ENCODE assay signal across 22 cellular contexts in the genomic region with DNA sequence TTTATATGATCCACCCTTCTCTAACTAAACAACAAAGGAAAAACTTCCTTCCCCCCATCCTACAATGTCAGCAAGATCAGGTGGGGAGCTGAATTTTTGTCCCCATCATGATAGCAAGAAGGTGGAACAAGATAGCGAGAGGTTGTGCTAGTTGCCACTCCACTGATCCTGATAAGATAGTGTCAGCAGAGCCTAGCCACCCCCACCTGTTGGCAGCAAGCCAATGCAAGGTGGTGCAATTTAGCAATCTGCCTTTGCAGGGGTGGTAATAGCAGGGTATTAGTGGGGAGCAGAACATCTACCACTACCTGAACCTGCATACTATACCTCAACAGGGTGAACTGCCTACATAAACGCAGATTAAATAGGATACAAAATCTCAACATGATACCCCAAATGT.
DNase-seq lines count a peak whose midpoint lies in the region; ATAC-seq, FAIRE-seq and TF ChIP-seq lines count a peak whose summit lies in the region.
"Had no signal": no experiment of that assay in that cellular context is flagged by ENCODE, and none has a peak within 500 bp of the region (broad histone marks: within the 10 kb centered on the region; RNA-seq: fewer than 3 reads in every experiment).

No MANE protein-coding gene starts in this region.

- POLR2A ChIA-PET in HepG2 (lab: Yijun Ruan, JAX): no interaction called here

- no peak overlapping the region for H2BK15ac ChIP-seq in mesendoderm (replicated peaks; ENCODE audit: low read depth)

- WGBS in right lobe of liver (ENCODE audit: insufficient coverage, low coverage, low lambda C conversion rate, missing lambda C conversion rate): 37% methylated on average over 2 of the region's 2 CpGs
- WGBS in HepG2 (ENCODE audit: low lambda C conversion rate): 25% methylated on average over 2 of the region's 2 CpGs
- no CpG with 5 or more reads among the region's 2 CpGs for WGBS in mesendoderm (ENCODE audit: extremely low coverage, insufficient coverage, low lambda C conversion rate)
- WGBS in mammary epithelial cell (ENCODE audit: low coverage, missing lambda C conversion rate): 42% methylated on average over 2 of the region's 2 CpGs

- H3K9ac ChIP-seq in HepG2 (ENCODE audit: insufficient read depth, low read depth, low read length): no peak overlapping the region
- no peak overlapping the region for H3K9ac ChIP-seq in mesendoderm (ENCODE audit: low read length)
- H3K9ac ChIP-seq in mammary epithelial cell (ENCODE audit: insufficient read depth, low read length): no peak overlapping the region
- H3K9ac ChIP-seq: BLaER1 had no signal

- H3K4me1 ChIP-seq in right lobe of liver (no peaks in the 10 kb centered on the region), HepG2 (ENCODE audit: insufficient read depth, low read length) (no peaks in the 10 kb centered on the region), mesendoderm (ENCODE audit: control insufficient read depth, low read depth, low read length) (no peaks in the 10 kb centered on the region), mammary epithelial cell (ENCODE audit: insufficient read depth, low read length) (no peaks in the 10 kb centered on the region)
- H3K4me1 ChIP-seq: BLaER1, Caco-2 had no signal

- TF ChIP-seq RAD21 in HepG2 (CRISPR knock-in tag; IDR thresholded peaks at IDR 0.05): no peak

- H3K18ac ChIP-seq in mesendoderm (ENCODE audit: low read length): no peak overlapping the region

- H3K27ac ChIP-seq in right lobe of liver: no peak overlapping the region
- no peak overlapping the region for H3K27ac ChIP-seq in HepG2 (ENCODE audit: extremely low read length, insufficient read depth, low read length)
- H3K27ac ChIP-seq in mesendoderm (ENCODE audit: low read depth, low read length): no peak overlapping the region
- H3K27ac ChIP-seq in mammary epithelial cell (ENCODE audit: insufficient read depth, low read depth, low read length): no peak overlapping the region
- H3K27ac ChIP-seq: 22Rv1, BLaER1, C4-2B had no signal

- H2BK120ac ChIP-seq in mesendoderm (ENCODE audit: low read depth, low read length): no peak overlapping the region

- H3K36me3 ChIP-seq in right lobe of liver: no peaks in the 10 kb centered on the region
- no peaks in the 10 kb centered on the region for H3K36me3 ChIP-seq in HepG2 (replicated peaks in 1 of 2; ENCODE audit: control insufficient read depth in 1 of 2, insufficient read depth in 2 of 2, low read length in 2 of 2)
- H3K36me3 ChIP-seq in mesendoderm (ENCODE audit: control insufficient read depth, insufficient read depth, low read length): no peaks in the 10 kb centered on the region
- H3K36me3 ChIP-seq in mammary epithelial cell (ENCODE audit: insufficient read depth, low read length): no peaks in the 10 kb centered on the region
- H3K36me3 ChIP-seq: BLaER1 had no signal

- H3K9me3 ChIP-seq in right lobe of liver (no peaks in the 10 kb centered on the region), HepG2 (ENCODE audit: low read length) (no peaks in the 10 kb centered on the region), mammary epithelial cell (replicated peaks; ENCODE audit: insufficient read depth, low read length) (no peaks in the 10 kb centered on the region)
- H3K9me3 ChIP-seq: BLaER1, Caco-2 had no signal

- H4K20me1 ChIP-seq in HepG2 (ENCODE audit: insufficient read depth, low read length): no peaks in the 10 kb centered on the region
- H4K20me1 ChIP-seq in mammary epithelial cell (ENCODE audit: insufficient read depth, low read length): no peaks in the 10 kb centered on the region
- H4K20me1 ChIP-seq: BLaER1 had no signal

- H4K8ac ChIP-seq in mesendoderm (ENCODE audit: low read depth, low read length): no peak overlapping the region

- dilution Hi-C loops in mammary epithelial cell (cut with HindIII; ENCODE audit: low sequenced_read_pairs): no loop called here

- no peak overlapping the region for H2AK5ac ChIP-seq in mesendoderm (ENCODE audit: low read length)

- no peak overlapping the region for H2BK5ac ChIP-seq in mesendoderm (ENCODE audit: low read length)

- BruUV-seq in HepG2 (replicated peaks; lab: Mats Ljungman, UMichigan) (no TSS peak), mammary epithelial cell (replicated peaks; lab: Mats Ljungman, UMichigan) (no TSS peak)

- no peak for TF ChIP-seq POLR2A in right lobe of liver (IDR thresholded peaks at IDR 0.05)
- no peak for TF ChIP-seq POLR2A in HepG2 (IDR thresholded peaks at IDR 0.05; ENCODE audit: insufficient read depth in 1 of 2, low read depth in 2 of 2, low read length in 2 of 2)

- FAIRE-seq in HepG2 (lab: Jason Lieb, UNC): no peak
- FAIRE-seq: A204.1, G401.6, GM12892, H54 had no signal

- DNase-seq in NCI-H1105 treated with DMSO at 0.1 percent for 48 hours (lab: John Stamatoyannopoulos, UW): peak; percentile 15
- no peak for DNase-seq in NCI-H1105 (lab: John Stamatoyannopoulos, UW)
- DNase-seq in right lobe of liver: peak; percentile 47 to 64 (median 61)
- no peak for DNase-seq in HepG2 (ENCODE audit: low spot score)
- peak; percentile 4 for DNase-seq in mesendoderm
- DNase-seq in mammary epithelial cell: no peak
- no peak for DNase-seq in NCI-H526 (lab: John Stamatoyannopoulos, UW)
- DNase-seq: Caco-2; CD4-positive, CD25-positive, alpha-beta regulatory T cell; CD8-positive, alpha-beta T cell; DMS153; DND-41; GOT3; HCEC 1CT had no signal

- TF ChIP-seq EP300 in HepG2 (IDR thresholded peaks at IDR 0.05; ENCODE audit: low read depth in 2 of 2, low read length in 2 of 2): no peak
- no peak for TF ChIP-seq EP300 in HepG2 (CRISPR knock-in tag; IDR thresholded peaks at IDR 0.05; ENCODE audit: borderline replicate concordance)

- TF ChIP-seq CTCF in right lobe of liver (IDR thresholded peaks at IDR 0.05) (no peak), HepG2 (CRISPR knock-in tag; IDR thresholded peaks at IDR 0.05) (no peak), mammary epithelial cell (conservative IDR thresholded peaks at IDR 0.05 in 1 of 2, IDR thresholded peaks at IDR 0.05 in 1 of 2; ENCODE audit: extremely low read depth in 1 of 2, insufficient read depth in 1 of 2, low read depth in 1 of 2, low read length in 2 of 2) (no peak)

- H4K5ac ChIP-seq in mesendoderm (ENCODE audit: low read length): no peak overlapping the region

- CTCF ChIA-PET in HepG2 (lab: Yijun Ruan, JAX; ENCODE audit: low intra/inter-chr PET ratio, low total read pairs): no interaction called here
- CTCF ChIA-PET in mammary epithelial cell (lab: Charles Lee; ENCODE audit: low non-redundant PET): no interaction called here

- no peak overlapping the region for H3K56ac ChIP-seq in mesendoderm (ENCODE audit: low read length)

- in situ Hi-C loops in HepG2 (cut with HindIII; ENCODE audit: extremely low pct_ligation_motif_present, low pct_unique_long_range_greater_than_20kb): no loop called here
- in situ Hi-C loops in mammary epithelial cell (cut with MboI; ENCODE audit: low sequenced_read_pairs in 2 of 2): no loop called here

- H3K79me2 ChIP-seq in HepG2 (ENCODE audit: insufficient read depth, low read length) (no peaks in the 10 kb centered on the region), mesendoderm (ENCODE audit: control insufficient read depth, insufficient read depth, low read length) (no peaks in the 10 kb centered on the region), mammary epithelial cell (ENCODE audit: insufficient read depth, low read length) (no peaks in the 10 kb centered on the region)

- no peaks in the 10 kb centered on the region for H3K79me1 ChIP-seq in mesendoderm (ENCODE audit: low read length)

- H3K4me2 ChIP-seq in HepG2 (ENCODE audit: low read depth, low read length): no peak overlapping the region
- no peak overlapping the region for H3K4me2 ChIP-seq in mesendoderm (ENCODE audit: low read length)
- H3K4me2 ChIP-seq in mammary epithelial cell (ENCODE audit: insufficient read depth, low read depth, low read length): no peak overlapping the region
- H3K4me2 ChIP-seq: BLaER1 had no signal

- no peaks in the 10 kb centered on the region for H3K27me3 ChIP-seq in right lobe of liver
- H3K27me3 ChIP-seq in HepG2 (ENCODE audit: control insufficient read depth in 1 of 2, insufficient read depth in 2 of 2, low read length in 2 of 2): no peaks in the 10 kb centered on the region
- no peaks in the 10 kb centered on the region for H3K27me3 ChIP-seq in mesendoderm (ENCODE audit: insufficient read depth, low read length, poor library complexity)
- H3K27me3 ChIP-seq in mammary epithelial cell (ENCODE audit: insufficient read depth, low read length): no peaks in the 10 kb centered on the region
- H3K27me3 ChIP-seq: BLaER1 had no signal

- H3K23ac ChIP-seq in mesendoderm (ENCODE audit: low read length): no peak overlapping the region

- no peak overlapping the region for H2AFZ ChIP-seq in HepG2 (ENCODE audit: low read length)
- no peak overlapping the region for H2AFZ ChIP-seq in mammary epithelial cell (ENCODE audit: low read depth, low read length)

- intact Hi-C loops in right lobe of liver (cut with DNase I) (no loop called here), HepG2 (cut with micrococcal nuclease; ENCODE audit: unreplicated experiment) (no loop called here), mammary epithelial cell (cut with micrococcal nuclease) (no loop called here)

- H3K4me3 ChIP-seq in right lobe of liver (no peak overlapping the region), HepG2 (replicated peaks in 1 of 3; ENCODE audit: insufficient read depth in 1 of 3, low read depth in 2 of 3, low read length in 3 of 3) (no peak overlapping the region), mesendoderm (ENCODE audit: low read length) (no peak overlapping the region), mammary epithelial cell (replicated peaks in 1 of 3; ENCODE audit: insufficient read depth in 1 of 3, low read depth in 2 of 3, low read length in 3 of 3) (no peak overlapping the region)
- H3K4me3 ChIP-seq: BLaER1 had no signal

- ATAC-seq in right lobe of liver (peak; percentile 33 to 61 (median 53)), HepG2 (no peak), HG02938 (IDR thresholded peaks at IDR 0.05; ENCODE audit: unreplicated experiment) (no peak)
- ATAC-seq: CD8-positive, alpha-beta T cell had no signal

- H3K4ac ChIP-seq in mesendoderm (ENCODE audit: low read depth, low read length): no peak overlapping the region

TF ChIP-seq in HepG2, 621 proteins besides CTCF, POLR2A, EP300 and RAD21:
- no peak for TF ChIP-seq YEATS4 (CRISPR knock-in tag; IDR thresholded peaks at IDR 0.05; ENCODE audit: borderline replicate concordance)
- no peak for TF ChIP-seq ZNF333 (CRISPR knock-in tag; IDR thresholded peaks at IDR 0.05; ENCODE audit: borderline replicate concordance)
- TF ChIP-seq ZNF232 (CRISPR knock-in tag; IDR thresholded peaks at IDR 0.05; ENCODE audit: borderline replicate concordance): no peak
- no peak for TF ChIP-seq ZNF790 (CRISPR knock-in tag; IDR thresholded peaks at IDR 0.05; ENCODE audit: borderline replicate concordance)
- no peak for TF ChIP-seq THAP11 (CRISPR knock-in tag; IDR thresholded peaks at IDR 0.05)
TF ChIP-seq in HepG2: peak in this region for 0.

Comparison
In these comparisons a context has a peak if more than half of its experiments do, and no peak if none do; other contexts are left out.
1. DNase-seq: peak in NCI-H1105 treated with DMSO at 0.1 percent for 48 hours (single experiment), right lobe of liver (3 of 3) and mesendoderm (single experiment); none in NCI-H1105 (single experiment), HepG2 (single experiment), mammary epithelial cell (single experiment) and NCI-H526 (0 of 2).
2. ATAC-seq: peak in right lobe of liver (4 of 4); none in HepG2 (single experiment) and HG02938 (single experiment).